ENCODE assay signal across 23 cellular contexts in the genomic region with DNA sequence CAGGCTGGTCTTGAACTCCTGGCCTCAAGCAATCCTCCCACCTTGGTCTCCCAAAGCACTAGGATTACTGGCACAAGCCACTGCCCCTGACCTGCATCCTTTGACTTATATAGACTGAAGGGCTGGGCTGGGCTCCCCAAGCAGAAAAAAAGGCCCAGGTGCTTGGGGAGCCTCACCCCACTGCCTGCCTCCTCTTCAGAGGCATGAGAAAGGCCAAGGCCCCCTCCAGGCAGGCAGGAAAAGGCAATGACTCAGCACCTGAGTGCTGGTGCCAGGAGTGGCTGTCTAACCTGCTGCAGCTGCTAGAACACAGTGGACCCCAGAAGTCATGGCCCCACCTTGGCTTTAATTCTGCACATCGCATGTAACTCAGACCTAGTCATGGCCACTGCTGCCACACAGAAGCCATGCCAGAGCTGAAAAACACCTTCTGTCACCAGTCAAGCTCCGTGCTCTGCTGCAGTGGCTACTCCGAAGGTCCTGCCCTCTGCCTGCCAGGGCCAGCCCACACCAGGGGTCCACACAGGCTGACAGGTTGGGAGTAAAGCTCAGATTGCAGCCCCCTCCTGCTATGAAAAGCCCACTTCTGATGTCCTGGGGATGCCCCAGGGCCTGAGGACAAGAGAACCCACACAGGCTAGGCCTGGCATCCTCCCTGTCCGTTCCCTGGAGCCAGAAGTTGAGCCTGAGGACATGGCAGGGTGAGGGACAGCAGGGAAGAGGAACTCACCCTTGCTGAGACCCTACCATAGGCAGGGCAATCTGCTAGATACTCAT. TPM values are rescaled to one million over a fixed set of nuclear protein-coding genes. Genes with fewer than 3 reads are reported as not detected.
DNase-seq lines count a peak whose midpoint lies in the region; ATAC-seq and TF ChIP-seq lines count a peak whose summit lies in the region.
"Had no signal": no experiment of that assay in that cellular context is flagged by ENCODE, and none has a peak within 500 bp of the region (broad histone marks: within the 10 kb centered on the region; RNA-seq: fewer than 3 reads in every experiment).

No MANE protein-coding gene starts in this region.

- H3K9me1 ChIP-seq in IMR-90 (ENCODE audit: insufficient read depth, low read length): no peaks in the 10 kb centered on the region

- H3K27ac ChIP-seq in IMR-90 (ENCODE audit: insufficient read depth, low read length): no peak overlapping the region
- H3K27ac ChIP-seq: heart right ventricle, skin epidermis had no signal

- no peak overlapping the region for H3K23ac ChIP-seq in IMR-90 (ENCODE audit: low read depth, low read length)

- no peak overlapping the region for H2BK120ac ChIP-seq in IMR-90 (ENCODE audit: low read depth, low read length)

- no peak overlapping the region for H4K8ac ChIP-seq in IMR-90 (ENCODE audit: low read depth in 2 of 2, low read length in 2 of 2)

- TF ChIP-seq CTCF in IMR-90 (conservative IDR thresholded peaks at IDR 0.05; ENCODE audit: low read depth, low read length) (no peak), chondrocyte (IDR thresholded peaks at IDR 0.05) (no peak), omental fat pad (IDR thresholded peaks at IDR 0.05) (no peak)

- no TSS peak for BruUV-seq in IMR-90 (replicated peaks; lab: Mats Ljungman, UMichigan)

- no peak overlapping the region for H3K4me3 ChIP-seq in IMR-90 (ENCODE audit: insufficient read depth, low read depth, low read length)
- H3K4me3 ChIP-seq: heart right ventricle, skin epidermis had no signal

- ATAC-seq in IMR-90 (ENCODE audit: low read depth) (no peak), omental fat pad (ENCODE audit: low FRiP score) (peak; percentile 21)
- ATAC-seq: CD8-positive, alpha-beta T cell; heart right ventricle; naive thymus-derived CD4-positive, alpha-beta T cell had no signal

- H3K18ac ChIP-seq in IMR-90 (ENCODE audit: low read depth, low read length): no peak overlapping the region

- no peaks in the 10 kb centered on the region for H3K79me1 ChIP-seq in IMR-90 (ENCODE audit: low read depth in 1 of 2, low read length in 2 of 2)

- no peak for TF ChIP-seq POLR2A in IMR-90 (IDR thresholded peaks at IDR 0.05; ENCODE audit: low read depth, low read length)

- H3K4me2 ChIP-seq in IMR-90 (ENCODE audit: low read depth, low read length): no peak overlapping the region
- H3K4me2 ChIP-seq: SK-N-SH had no signal

- in situ Hi-C loops in IMR-90 (cut with MboI; ENCODE audit: low sequenced_read_pairs): no loop called here

- H3K4me1 ChIP-seq in IMR-90 (ENCODE audit: control insufficient read depth, insufficient read depth, low read length): no peaks in the 10 kb centered on the region

- intact Hi-C loops in IMR-90 (cut with micrococcal nuclease): no loop called here

- no peak overlapping the region for H3K14ac ChIP-seq in IMR-90 (replicated peaks; ENCODE audit: low read depth, low read length)

- H4K20me1 ChIP-seq in IMR-90 (ENCODE audit: insufficient read depth, low read length): no peaks in the 10 kb centered on the region

- H3K4me1 Mint-ChIP-seq in chondrocyte (ENCODE audit: low read depth): no peaks in the 10 kb centered on the region
- H3K4me1 Mint-ChIP-seq: naive thymus-derived CD4-positive, alpha-beta T cell had no signal

- WGBS in IMR-90 (ENCODE audit: extremely low coverage in 2 of 2, insufficient read length in 1 of 2), 2 experiments: 17% methylated on average over 1 of the region's 4 CpGs; no CpG with 5 or more reads in 1 of the 2 experiments

- dilution Hi-C loops in IMR-90 (cut with HindIII; ENCODE audit: low sequenced_read_pairs, unreplicated experiment): no loop called here

- no peaks in the 10 kb centered on the region for H3K36me3 Mint-ChIP-seq in chondrocyte (ENCODE audit: low read depth)
- H3K36me3 Mint-ChIP-seq: CD8-positive, alpha-beta T cell; naive thymus-derived CD4-positive, alpha-beta T cell had no signal

- H3K27me3 ChIP-seq in IMR-90 (ENCODE audit: control insufficient read depth, insufficient read depth, low read length): no peaks in the 10 kb centered on the region
- H3K27me3 ChIP-seq: BE2C had no signal

- DNase-seq in A172 (ENCODE audit: low spot score) (peak; percentile 53), IMR-90 (no peak), chondrocyte (ENCODE audit: low spot score) (peak; percentile 56), omental fat pad (ENCODE audit: low spot score) (no peak), NOMO-1 (lab: John Stamatoyannopoulos, UW; ENCODE audit: unreplicated experiment in 2 of 2) (no peak), NCI-H345 treated with DMSO at 0.1 percent for 48 hours (lab: John Stamatoyannopoulos, UW; ENCODE audit: unreplicated experiment) (no peak), iPS-NIHi11 (ENCODE audit: low spot score) (no peak)
- DNase-seq: ACHN; activated naive CD4-positive, alpha-beta T cell treated with Interleukin-2 at 50 U/mL for 16 hours; activated T-cell treated with anti-CD3 and anti-CD28 coated beads, Interleukin-2, amount 50 U/mL, for 48 hours; BE2C; CD8-positive, alpha-beta T cell; EL; heart right ventricle; naive thymus-derived CD4-positive, alpha-beta T cell; NCI-H2107; NCI-H446; nucleus accumbens; OCI-M1; SK-N-SH; stimulated activated naive CD4-positive, alpha-beta T cell treated with Interleukin-2 at 50 U/mL for 16 hours had no signal

- H3K4ac ChIP-seq in IMR-90 (ENCODE audit: low read depth, low read length): no peak overlapping the region

- no peak overlapping the region for H2BK20ac ChIP-seq in IMR-90 (ENCODE audit: low read depth, low read length)

- POLR2A ChIA-PET in IMR-90 (lab: Charles Lee; ENCODE audit: unreplicated experiment): no interaction called here

- no peaks in the 10 kb centered on the region for H3K36me3 ChIP-seq in IMR-90 (ENCODE audit: control insufficient read depth, insufficient read depth, low read length)
- H3K36me3 ChIP-seq: BE2C, heart right ventricle had no signal

- no peaks in the 10 kb centered on the region for H3K9me3 ChIP-seq in IMR-90 (ENCODE audit: control insufficient read depth, insufficient read depth, low read length)
- H3K9me3 ChIP-seq: BE2C, heart right ventricle, SK-N-SH had no signal

- H4K5ac ChIP-seq in IMR-90 (ENCODE audit: low read depth, low read length): no peak overlapping the region

- no peaks in the 10 kb centered on the region for H3K9me3 Mint-ChIP-seq in chondrocyte (ENCODE audit: low read depth)
- H3K9me3 Mint-ChIP-seq: CD8-positive, alpha-beta T cell; naive thymus-derived CD4-positive, alpha-beta T cell had no signal

- no peak overlapping the region for H3K9ac ChIP-seq in IMR-90 (ENCODE audit: low read depth, low read length)
- H3K9ac ChIP-seq: SK-N-SH had no signal

- H2AFZ ChIP-seq in IMR-90 (replicated peaks; ENCODE audit: low read length, poor library complexity): no peak overlapping the region

- H3K27ac Mint-ChIP-seq in chondrocyte (ENCODE audit: unreplicated experiment): no peak overlapping the region
- H3K27ac Mint-ChIP-seq: CD8-positive, alpha-beta T cell; naive thymus-derived CD4-positive, alpha-beta T cell had no signal

- H2BK15ac ChIP-seq in IMR-90 (ENCODE audit: low read depth, low read length): no peak overlapping the region

- H3K56ac ChIP-seq in IMR-90 (ENCODE audit: extremely low read depth, insufficient read depth, low read length): no peak overlapping the region

- H2AK9ac ChIP-seq in IMR-90 (replicated peaks; ENCODE audit: low read depth, low read length, poor library complexity): peak overlapping the region; percentile 16

- TF ChIP-seq RAD21 in IMR-90 (IDR thresholded peaks at IDR 0.05; ENCODE audit: low read length): no peak

- H3K4me3 Mint-ChIP-seq in chondrocyte (ENCODE audit: unreplicated experiment): no peak overlapping the region
- H3K4me3 Mint-ChIP-seq: CD8-positive, alpha-beta T cell; naive thymus-derived CD4-positive, alpha-beta T cell had no signal

- H2AK5ac ChIP-seq in IMR-90 (ENCODE audit: low read depth, low read length): no peak overlapping the region

- H3K27me3 Mint-ChIP-seq in chondrocyte (ENCODE audit: low read depth): peaks cover 12% of the 10 kb centered on the region

- CTCF ChIA-PET in IMR-90 (lab: Yijun Ruan, JAX): no interaction called here

- H2BK5ac ChIP-seq in IMR-90 (ENCODE audit: low read depth, low read length, poor library complexity, severe bottlenecking): no peak overlapping the region

- H4K91ac ChIP-seq in IMR-90 (ENCODE audit: insufficient read depth, low read depth, low read length): no peak overlapping the region

TF ChIP-seq in IMR-90, 13 proteins besides CTCF, POLR2A, EP300 and RAD21:
- TF ChIP-seq, protein P1, sequence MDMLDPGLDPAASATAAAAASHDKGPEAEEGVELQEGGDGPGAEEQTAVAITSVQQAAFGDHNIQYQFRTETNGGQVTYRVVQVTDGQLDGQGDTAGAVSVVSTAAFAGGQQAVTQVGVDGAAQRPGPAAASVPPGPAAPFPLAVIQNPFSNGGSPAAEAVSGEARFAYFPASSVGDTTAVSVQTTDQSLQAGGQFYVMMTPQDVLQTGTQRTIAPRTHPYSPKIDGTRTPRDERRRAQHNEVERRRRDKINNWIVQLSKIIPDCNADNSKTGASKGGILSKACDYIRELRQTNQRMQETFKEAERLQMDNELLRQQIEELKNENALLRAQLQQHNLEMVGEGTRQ (IDR thresholded peaks at IDR 0.05; ENCODE audit: low read depth, low read length): no peak
- TF ChIP-seq NFE2L2 (IDR thresholded peaks at IDR 0.05; ENCODE audit: low read depth, low read length): 0 out of 2 replicates have a peak, but pooled peaks have one; percentile 20
- no peak for TF ChIP-seq MAZ (IDR thresholded peaks at IDR 0.05; ENCODE audit: borderline replicate concordance, low read depth, low read length)
- no peak for TF ChIP-seq RCOR1 (IDR thresholded peaks at IDR 0.05; ENCODE audit: insufficient replicate concordance, low read length)

RNA-seq across cellular contexts. Expression of a gene that starts 48.5 kb away (rescaled TPM):
- total RNA-seq in A172 (2014; rRNA removed; shearing (Covaris generic)): 4.9 and 5.2 TPM in 2 replicates
- total RNA-seq in IMR-90 (2012; rRNA removed) (not detected in 2 replicates), chondrocyte (0.60 to 2.2 TPM (median 0.62 TPM) in 3 replicates), omental fat pad (1 to 10 TPM; 1.5 to 3.5 (median 2.4) TPM)
- 0.03 TPM in 1 of 2 replicates, not detected in the other for polyA plus RNA-seq in IMR-90 (2012; rRNA removed)
- not detected in 2 replicates for polyA plus RNA-seq in IMR-90 (2012; cell fraction: cytosol; rRNA removed)
- polyA plus RNA-seq in IMR-90 (2012; cell fraction: nucleus; rRNA removed; ENCODE audit: low replicate concordance): 0.03 TPM in 1 of 2 replicates, not detected in the other
- total RNA-seq: CD8-positive, alpha-beta T cell; naive thymus-derived CD4-positive, alpha-beta T cell; T-helper 1 cell treated with Interleukin-12 subunit alpha and Interleukin-12 subunit beta and Interleukin-4 antibody, amounts not matched to agents 30 ng/mL and 1 ng/mL, for 36 hours had no signal
- polyA plus RNA-seq: naive thymus-derived CD4-positive, alpha-beta T cell had no signal

Comparison
In these comparisons a context has a peak if more than half of its experiments do, and no peak if none do; other contexts are left out.
1. DNase-seq: peak in A172 (single experiment) and chondrocyte (single experiment); none in IMR-90 (single experiment), omental fat pad (single experiment), NOMO-1 (0 of 2), NCI-H345 treated with DMSO at 0.1 percent for 48 hours (single experiment) and iPS-NIHi11 (single experiment).